Comparison of ENCODE assay signal across 8 cellular contexts in genomic region chr15:65184305-65184943, GRCh38.
A peak's percentile ranks its signal among the peaks of the same experiment; 100 is the strongest.
DNase-seq lines count a peak whose midpoint lies in the region; ATAC-seq and TF ChIP-seq lines count a peak whose summit lies in the region.

No MANE protein-coding gene starts in this region.

- no peak for TF ChIP-seq POLR2A in erythroblast (IDR thresholded peaks at IDR 0.05; ENCODE audit: low read length)

- H3K4me3 ChIP-seq in GM12875 (ENCODE audit: low read depth, low read length) (peak overlapping the region; percentile 94), muscle layer of duodenum (ENCODE audit: low read depth in 1 of 2, low read length in 2 of 2) (peak overlapping the region; percentile 61 to 96), subcutaneous abdominal adipose tissue (ENCODE audit: low read depth in 1 of 5, low read length in 5 of 5) (peak overlapping the region; percentile 79 to 92 (median 88))

- ATAC-seq in HG02588 (IDR thresholded peaks at IDR 0.05; ENCODE audit: unreplicated experiment): peak; percentile 11

- peak overlapping the region; percentile 84 to 98 (median 95) for H3K9ac ChIP-seq in subcutaneous abdominal adipose tissue (ENCODE audit: low read length in 5 of 5)

- peaks cover 4 to 16% of the 10 kb centered on the region in 2 donors for H3K4me1 ChIP-seq in muscle layer of duodenum (ENCODE audit: control insufficient read depth in 1 of 2, insufficient read depth in 2 of 2, low read length in 2 of 2)
- peaks cover 0 to 27% (median 25%) of the 10 kb centered on the region in 5 donors for H3K4me1 ChIP-seq in subcutaneous abdominal adipose tissue (ENCODE audit: control insufficient read depth in 5 of 5, insufficient read depth in 5 of 5, low read length in 5 of 5)

- DNase-seq in NCI-H526 (lab: John Stamatoyannopoulos, UW): peak; percentile 37 to 59
- DNase-seq in activated CD8-positive, alpha-beta memory T cell treated with anti-CD3 and anti-CD28 coated beads, Interleukin-2, amount 50 U/mL, for 48 hours: peak; percentile 77
- peak; percentile 80 to 84 for DNase-seq in erythroblast (lab: John Stamatoyannopoulos, UW)
- DNase-seq in SKM-1 treated with dmso at 0.1 percent for 144 hours (lab: John Stamatoyannopoulos, UW; ENCODE audit: unreplicated experiment): no peak

- no peaks in the 10 kb centered on the region for H3K9me3 ChIP-seq in muscle layer of duodenum (ENCODE audit: control insufficient read depth in 1 of 2, low read length in 2 of 2)
- H3K9me3 ChIP-seq in subcutaneous abdominal adipose tissue (ENCODE audit: control insufficient read depth in 5 of 5, low read length in 5 of 5): no peaks in the 10 kb centered on the region

- H3K27me3 ChIP-seq in muscle layer of duodenum (ENCODE audit: low read depth, low read length): no peaks in the 10 kb centered on the region
- H3K27me3 ChIP-seq in subcutaneous abdominal adipose tissue (ENCODE audit: control insufficient read depth in 5 of 5, insufficient read depth in 4 of 5, low read length in 5 of 5): no peaks in the 10 kb centered on the region

- H3K36me3 ChIP-seq in muscle layer of duodenum (ENCODE audit: control insufficient read depth in 1 of 2, insufficient read depth in 2 of 2, low read length in 2 of 2) (peaks cover 0 to 5% of the 10 kb centered on the region in 2 donors), subcutaneous abdominal adipose tissue (ENCODE audit: control insufficient read depth in 5 of 5, insufficient read depth in 5 of 5, low read length in 5 of 5) (peaks cover 0 to 3% (median 3%) of the 10 kb centered on the region in 5 donors)

- no peak for TF ChIP-seq CTCF in GM12875 (IDR thresholded peaks at IDR 0.05; ENCODE audit: borderline replicate concordance, insufficient read depth, low read depth, low read length)

- H3K27ac ChIP-seq in muscle layer of duodenum (ENCODE audit: low read length): peak overlapping the region; percentile 94
- peak overlapping the region; percentile 96 for H3K27ac ChIP-seq in subcutaneous abdominal adipose tissue (ENCODE audit: low read depth, low read length)
